7 cellular contexts compared by ENCODE assay signal in the genomic region with DNA sequence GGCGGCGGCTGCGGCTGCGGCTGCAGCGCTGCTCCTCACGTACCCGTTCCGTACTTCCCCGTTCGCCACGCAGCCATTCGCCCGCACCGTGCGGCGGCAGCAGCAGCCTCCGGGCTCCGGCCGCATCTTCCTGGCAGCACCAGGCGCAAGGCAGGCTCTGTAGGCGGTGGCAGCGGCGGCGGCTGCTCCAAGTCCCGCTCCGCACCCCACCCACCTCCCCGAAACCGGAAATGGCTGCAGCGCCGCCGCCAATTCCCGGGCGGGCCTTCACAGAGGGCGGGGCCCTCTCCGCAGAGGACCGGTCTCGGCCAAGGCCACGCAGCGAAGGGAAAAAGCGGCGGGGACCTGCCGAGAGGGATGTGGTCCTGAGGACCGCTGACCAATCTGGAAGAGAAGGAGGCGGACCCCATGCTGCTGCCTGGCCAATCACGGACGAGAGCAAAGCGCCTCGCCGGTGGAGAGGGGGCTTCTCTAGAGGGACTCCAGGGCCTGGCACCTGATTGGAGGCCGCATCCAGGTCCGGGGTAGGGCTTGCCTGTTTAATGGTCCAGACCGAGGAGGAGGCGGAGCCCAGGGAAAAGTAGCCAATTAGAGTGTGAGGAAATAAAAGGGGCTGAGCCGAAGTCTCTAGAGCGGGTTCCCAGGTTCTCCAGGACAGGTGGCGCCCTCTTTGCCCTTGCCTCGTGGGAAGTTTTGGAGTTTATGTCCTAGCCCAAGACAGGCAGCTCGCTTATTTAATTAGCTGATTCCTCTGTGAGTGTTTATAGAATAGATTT. TPM values are rescaled to one million over a fixed set of nuclear protein-coding genes. Genes with fewer than 3 reads are reported as not detected.
DNase-seq lines count a peak whose midpoint lies in the region; ATAC-seq and TF ChIP-seq lines count a peak whose summit lies in the region.

A gene with protein sequence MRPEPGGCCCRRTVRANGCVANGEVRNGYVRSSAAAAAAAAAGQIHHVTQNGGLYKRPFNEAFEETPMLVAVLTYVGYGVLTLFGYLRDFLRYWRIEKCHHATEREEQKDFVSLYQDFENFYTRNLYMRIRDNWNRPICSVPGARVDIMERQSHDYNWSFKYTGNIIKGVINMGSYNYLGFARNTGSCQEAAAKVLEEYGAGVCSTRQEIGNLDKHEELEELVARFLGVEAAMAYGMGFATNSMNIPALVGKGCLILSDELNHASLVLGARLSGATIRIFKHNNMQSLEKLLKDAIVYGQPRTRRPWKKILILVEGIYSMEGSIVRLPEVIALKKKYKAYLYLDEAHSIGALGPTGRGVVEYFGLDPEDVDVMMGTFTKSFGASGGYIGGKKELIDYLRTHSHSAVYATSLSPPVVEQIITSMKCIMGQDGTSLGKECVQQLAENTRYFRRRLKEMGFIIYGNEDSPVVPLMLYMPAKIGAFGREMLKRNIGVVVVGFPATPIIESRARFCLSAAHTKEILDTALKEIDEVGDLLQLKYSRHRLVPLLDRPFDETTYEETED (minus strand): TSS at position 184 of the 776 bp plus-strand sequence. CDS start 58 bp downstream, at position 126.

- no peaks in the 10 kb centered on the region for H3K36me3 ChIP-seq in hepatocyte (replicated peaks; ENCODE audit: insufficient read depth, low read depth)

- H3K4me3 ChIP-seq in astrocyte of the spinal cord (ENCODE audit: low read depth, low read length) (peak within 1 kb of the TSS; percentile 90), hepatocyte (peak within 1 kb of the TSS; percentile 32)

- peaks cover 15% of the 10 kb centered on the region for H3K4me1 ChIP-seq in hepatocyte (ENCODE audit: insufficient read depth)

- ATAC-seq in GM18511 (IDR thresholded peaks at IDR 0.05; ENCODE audit: unreplicated experiment) (peak; percentile 96), HG03039 (IDR thresholded peaks at IDR 0.05; ENCODE audit: unreplicated experiment) (peak; percentile 95)

- peak within 1 kb of the TSS; percentile 54 for H3K27ac ChIP-seq in hepatocyte

- H4K20me1 ChIP-seq in hepatocyte (ENCODE audit: insufficient read depth, poor library complexity, severe bottlenecking), result no peaks in the 10 kb centered on the region

- 1% methylated on average over 30 of the region's 58 CpGs for WGBS in hepatocyte (ENCODE audit: low lambda C conversion rate, missing lambda C conversion rate)

- in situ Hi-C loops in astrocyte of the spinal cord (cut with HindIII; ENCODE audit: low sequenced_read_pairs), result no loop called here

- peak within 1 kb of the TSS; percentile 84 for H3K4me2 ChIP-seq in hepatocyte

- no peaks in the 10 kb centered on the region for H3K27me3 ChIP-seq in hepatocyte

- TF ChIP-seq CTCF in astrocyte of the spinal cord (IDR thresholded peaks at IDR 0.05; ENCODE audit: low read depth, low read length) (peak; percentile 6), hepatocyte (IDR thresholded peaks at IDR 0.05; ENCODE audit: poor library complexity) (no peak)

- peak; percentile 98 to 99 for DNase-seq in NCI-H2081 (lab: John Stamatoyannopoulos, UW)
- DNase-seq in T1000 (lab: John Stamatoyannopoulos, UW), result peak; percentile 98
- DNase-seq in astrocyte of the spinal cord (ENCODE audit: low read depth, low spot score), result peak; percentile 100
- peak; percentile 99 for DNase-seq in hepatocyte (ENCODE audit: low spot score)
- DNase-seq in renal cortical epithelial cell (ENCODE audit: low read depth), result peak; percentile 98

- no peaks in the 10 kb centered on the region for H3K9me2 ChIP-seq in hepatocyte (replicated peaks; ENCODE audit: insufficient read depth)

- peak within 1 kb of the TSS; percentile 11 for H2AFZ ChIP-seq in hepatocyte

- H3K79me2 ChIP-seq in hepatocyte, result peaks cover 39% of the 10 kb centered on the region

- no peaks in the 10 kb centered on the region for H3K9me3 ChIP-seq in hepatocyte (ENCODE audit: low read depth)

RNA-seq across cellular contexts. Expression of the gene that starts here (rescaled TPM):
- total RNA-seq in hepatocyte (33.6 and 34.3 TPM in 2 replicates), renal cortical epithelial cell (67.6 and 149 TPM in 2 replicates)
- 31.4 and 34.2 TPM in 2 replicates for polyA plus RNA-seq in hepatocyte

Comparison
In these comparisons a context has a peak if more than half of its experiments do, and no peak if none do; other contexts are left out.
1. Peak in every context shown above with its lines: DNase-seq, ATAC-seq, H3K4me3 ChIP-seq and H3K27ac ChIP-seq.